In the genomic region with DNA sequence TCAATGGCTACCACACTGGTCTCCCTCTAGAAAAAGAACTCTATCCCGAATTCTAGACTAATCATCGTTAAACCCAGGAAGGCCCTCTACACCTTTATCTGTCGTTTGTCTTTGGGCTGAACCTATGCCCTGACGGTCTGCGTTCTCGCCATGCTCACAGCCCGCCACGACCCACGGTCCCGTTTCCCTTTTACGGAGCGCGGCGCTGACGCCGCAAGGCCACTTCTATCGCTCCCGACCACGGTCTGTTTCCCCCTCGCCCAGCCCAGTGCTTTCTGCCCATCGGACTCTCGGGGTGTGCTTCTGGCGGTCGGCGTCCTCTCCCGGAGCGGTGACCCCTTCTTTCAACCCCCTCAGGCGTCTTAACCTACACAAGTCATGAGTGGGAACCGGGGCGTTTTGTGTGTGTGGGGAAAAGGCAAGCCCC, we compare ENCODE assay signal across 1 cellular context.
TF ChIP-seq lines count a peak whose summit lies in the region.

No MANE protein-coding gene starts in this region.

TF ChIP-seq in GM12878, 131 proteins besides CTCF, POLR2A, EP300 and RAD21:
- TF ChIP-seq CREM (IDR thresholded peaks at IDR 0.05; ENCODE audit: low read depth), result no peak
- TF ChIP-seq PAX5 (IDR thresholded peaks at IDR 0.05; ENCODE audit: borderline replicate concordance, low read depth, low read length), result 0 out of 2 replicates have a peak, but pooled peaks have one; percentile 21
- TF ChIP-seq TAF1 (IDR thresholded peaks at IDR 0.05; ENCODE audit: borderline replicate concordance, low read depth, low read length), result 0 out of 2 replicates have a peak, but pooled peaks have one; percentile 21
- no peak for TF ChIP-seq CBX5 (IDR thresholded peaks at IDR 0.05; ENCODE audit: low read depth)
- TF ChIP-seq SRF (IDR thresholded peaks at IDR 0.05; ENCODE audit: low read depth in 2 of 2, low read length in 2 of 2), result peak; percentile 41 to 68; a peak in 3 of 4 replicates
- TF ChIP-seq, protein P1, sequence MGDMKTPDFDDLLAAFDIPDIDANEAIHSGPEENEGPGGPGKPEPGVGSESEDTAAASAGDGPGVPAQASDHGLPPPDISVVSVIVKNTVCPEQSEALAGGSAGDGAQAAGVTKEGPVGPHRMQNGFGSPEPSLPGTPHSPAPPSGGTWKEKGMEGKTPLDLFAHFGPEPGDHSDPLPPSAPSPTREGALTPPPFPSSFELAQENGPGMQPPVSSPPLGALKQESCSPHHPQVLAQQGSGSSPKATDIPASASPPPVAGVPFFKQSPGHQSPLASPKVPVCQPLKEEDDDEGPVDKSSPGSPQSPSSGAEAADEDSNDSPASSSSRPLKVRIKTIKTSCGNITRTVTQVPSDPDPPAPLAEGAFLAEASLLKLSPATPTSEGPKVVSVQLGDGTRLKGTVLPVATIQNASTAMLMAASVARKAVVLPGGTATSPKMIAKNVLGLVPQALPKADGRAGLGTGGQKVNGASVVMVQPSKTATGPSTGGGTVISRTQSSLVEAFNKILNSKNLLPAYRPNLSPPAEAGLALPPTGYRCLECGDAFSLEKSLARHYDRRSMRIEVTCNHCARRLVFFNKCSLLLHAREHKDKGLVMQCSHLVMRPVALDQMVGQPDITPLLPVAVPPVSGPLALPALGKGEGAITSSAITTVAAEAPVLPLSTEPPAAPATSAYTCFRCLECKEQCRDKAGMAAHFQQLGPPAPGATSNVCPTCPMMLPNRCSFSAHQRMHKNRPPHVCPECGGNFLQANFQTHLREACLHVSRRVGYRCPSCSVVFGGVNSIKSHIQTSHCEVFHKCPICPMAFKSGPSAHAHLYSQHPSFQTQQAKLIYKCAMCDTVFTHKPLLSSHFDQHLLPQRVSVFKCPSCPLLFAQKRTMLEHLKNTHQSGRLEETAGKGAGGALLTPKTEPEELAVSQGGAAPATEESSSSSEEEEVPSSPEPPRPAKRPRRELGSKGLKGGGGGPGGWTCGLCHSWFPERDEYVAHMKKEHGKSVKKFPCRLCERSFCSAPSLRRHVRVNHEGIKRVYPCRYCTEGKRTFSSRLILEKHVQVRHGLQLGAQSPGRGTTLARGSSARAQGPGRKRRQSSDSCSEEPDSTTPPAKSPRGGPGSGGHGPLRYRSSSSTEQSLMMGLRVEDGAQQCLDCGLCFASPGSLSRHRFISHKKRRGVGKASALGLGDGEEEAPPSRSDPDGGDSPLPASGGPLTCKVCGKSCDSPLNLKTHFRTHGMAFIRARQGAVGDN (IDR thresholded peaks at IDR 0.05), result peak; percentile 32; the same call in 1 of the 2 replicates
- peak; percentile 24; the same call in 1 of the 2 replicates for TF ChIP-seq SPI1 (IDR thresholded peaks at IDR 0.05; ENCODE audit: borderline replicate concordance, insufficient read depth, low read depth, low read length)
- TF ChIP-seq MXI1 (IDR thresholded peaks at IDR 0.05; ENCODE audit: low read depth, low read length), result peak; percentile 16; the same call in 1 of the 2 replicates
TF ChIP-seq in GM12878: peak in this region for 6.
